ENCODE assay signal across 17 cellular contexts in genomic region chr6:98641929-98642328, GRCh38.
DNase-seq lines count a peak whose midpoint lies in the region; ATAC-seq and TF ChIP-seq lines count a peak whose summit lies in the region.
"Had no signal": no experiment of that assay in that cellular context is flagged by ENCODE, and none has a peak within 500 bp of the region (broad histone marks: within the 10 kb centered on the region; RNA-seq: fewer than 3 reads in every experiment).

No MANE protein-coding gene starts in this region.

- DNase-seq in ELR (ENCODE audit: low read depth) (peak; percentile 4), NCI-H82 treated with DMSO at 0.1 percent for 48 hours (lab: John Stamatoyannopoulos, UW; ENCODE audit: unreplicated experiment) (peak; percentile 9), endodermal cell (no peak), occipital lobe (lab: John Stamatoyannopoulos, UW) (peak; percentile 18), NCI-H1092 treated with DMSO at 0.1 percent for 48 hours (lab: John Stamatoyannopoulos, UW) (no peak)
- no peak for DNase-seq in activated effector memory CD4-positive, alpha-beta T cell treated with anti-CD3 and anti-CD28 coated beads, Interleukin-2, amount 50 U/mL, for 16 hours
- DNase-seq: activated CD8-positive, alpha-beta memory T cell treated with anti-CD3 and anti-CD28 coated beads for 24 hours; activated naive CD4-positive, alpha-beta T cell; DMS53; gastrocnemius medialis; NCI-H2081 treated with DMSO at 0.1 percent for 48 hours had no signal

- H3K9me3 ChIP-seq in endodermal cell (ENCODE audit: control insufficient read depth, low read length) = no peaks in the 10 kb centered on the region
- H3K9me3 ChIP-seq: BLaER1 treated with 17β-estradiol and CSF1 and Interleukin-3, amounts not matched to agents 10 nM and 100 nM; gastrocnemius medialis; prostate gland had no signal

- H3K36me3 ChIP-seq in endodermal cell (ENCODE audit: control insufficient read depth, insufficient read depth, low read length) = no peaks in the 10 kb centered on the region
- H3K36me3 ChIP-seq: BLaER1 treated with 17β-estradiol and CSF1 and Interleukin-3, amounts not matched to agents 10 nM and 100 nM; cardiac muscle cell; gastrocnemius medialis; prostate gland had no signal

- 71 to 85% methylated on average over 3 of the region's 3 CpGs for WGBS in endodermal cell (ENCODE audit: insufficient coverage in 1 of 2, insufficient read length in 1 of 2), 2 experiments

- no peaks in the 10 kb centered on the region for H3K36me3 Mint-ChIP-seq in endodermal cell (ENCODE audit: low read depth)

- peak overlapping the region; percentile 94 for H3K27ac ChIP-seq in endodermal cell (ENCODE audit: low read depth, low read length)
- H3K27ac ChIP-seq: BLaER1 treated with 17β-estradiol and CSF1 and Interleukin-3, amounts not matched to agents 10 nM and 100 nM; cardiac muscle cell; gastrocnemius medialis; prostate gland had no signal

- H3K9me3 Mint-ChIP-seq in endodermal cell = no peaks in the 10 kb centered on the region

- peaks cover 22% of the 10 kb centered on the region for H3K4me1 Mint-ChIP-seq in endodermal cell

- H3K4me3 Mint-ChIP-seq in endodermal cell = no peak overlapping the region

- no peak overlapping the region for H3K4me3 ChIP-seq in endodermal cell (ENCODE audit: low read length)
- H3K4me3 ChIP-seq: BLaER1 treated with 17β-estradiol and CSF1 and Interleukin-3, amounts not matched to agents 10 nM and 100 nM; cardiac muscle cell; gastrocnemius medialis; prostate gland had no signal

- ATAC-seq in HG03520 (IDR thresholded peaks at IDR 0.05; ENCODE audit: unreplicated experiment) = no peak
- no peak for ATAC-seq in GM21423 (IDR thresholded peaks at IDR 0.05; ENCODE audit: unreplicated experiment)
- ATAC-seq: gastrocnemius medialis, SK-N-SH treated with all-trans-retinoic acid at 6 μM for 48 hours had no signal

- H3K27ac Mint-ChIP-seq in endodermal cell = no peak overlapping the region

- H3K27me3 ChIP-seq in endodermal cell (ENCODE audit: control insufficient read depth, insufficient read depth, low read length, poor library complexity, severe bottlenecking) = no peaks in the 10 kb centered on the region
- H3K27me3 ChIP-seq: BLaER1 treated with 17β-estradiol and CSF1 and Interleukin-3, amounts not matched to agents 10 nM and 100 nM; cardiac muscle cell; gastrocnemius medialis had no signal

- no peaks in the 10 kb centered on the region for H3K27me3 Mint-ChIP-seq in endodermal cell (ENCODE audit: insufficient read depth)

- peaks cover 12% of the 10 kb centered on the region for H3K4me1 ChIP-seq in endodermal cell (ENCODE audit: control insufficient read depth, insufficient read depth, low read length)
- H3K4me1 ChIP-seq: BLaER1 treated with 17β-estradiol and CSF1 and Interleukin-3, amounts not matched to agents 10 nM and 100 nM; gastrocnemius medialis; prostate gland had no signal

- no peak for TF ChIP-seq CTCF in endodermal cell (conservative IDR thresholded peaks at IDR 0.05)

- H3K9ac ChIP-seq in endodermal cell (ENCODE audit: extremely low read depth, low read length, poor library complexity, severe bottlenecking) = no peak overlapping the region
- H3K9ac ChIP-seq: BLaER1 treated with 17β-estradiol and CSF1 and Interleukin-3, amounts not matched to agents 10 nM and 100 nM had no signal

Comparison
In these comparisons a context has a peak if more than half of its experiments do, and no peak if none do; other contexts are left out.
1. DNase-seq: peak in ELR (single experiment), NCI-H82 treated with DMSO at 0.1 percent for 48 hours (single experiment) and occipital lobe (single experiment); none in endodermal cell (single experiment), activated effector memory CD4-positive, alpha-beta T cell treated with anti-CD3 and anti-CD28 coated beads, Interleukin-2, amount 50 U/mL, for 16 hours (single experiment) and NCI-H1092 treated with DMSO at 0.1 percent for 48 hours (single experiment).